1 cellular context compared by ENCODE assay signal in the genomic region with DNA sequence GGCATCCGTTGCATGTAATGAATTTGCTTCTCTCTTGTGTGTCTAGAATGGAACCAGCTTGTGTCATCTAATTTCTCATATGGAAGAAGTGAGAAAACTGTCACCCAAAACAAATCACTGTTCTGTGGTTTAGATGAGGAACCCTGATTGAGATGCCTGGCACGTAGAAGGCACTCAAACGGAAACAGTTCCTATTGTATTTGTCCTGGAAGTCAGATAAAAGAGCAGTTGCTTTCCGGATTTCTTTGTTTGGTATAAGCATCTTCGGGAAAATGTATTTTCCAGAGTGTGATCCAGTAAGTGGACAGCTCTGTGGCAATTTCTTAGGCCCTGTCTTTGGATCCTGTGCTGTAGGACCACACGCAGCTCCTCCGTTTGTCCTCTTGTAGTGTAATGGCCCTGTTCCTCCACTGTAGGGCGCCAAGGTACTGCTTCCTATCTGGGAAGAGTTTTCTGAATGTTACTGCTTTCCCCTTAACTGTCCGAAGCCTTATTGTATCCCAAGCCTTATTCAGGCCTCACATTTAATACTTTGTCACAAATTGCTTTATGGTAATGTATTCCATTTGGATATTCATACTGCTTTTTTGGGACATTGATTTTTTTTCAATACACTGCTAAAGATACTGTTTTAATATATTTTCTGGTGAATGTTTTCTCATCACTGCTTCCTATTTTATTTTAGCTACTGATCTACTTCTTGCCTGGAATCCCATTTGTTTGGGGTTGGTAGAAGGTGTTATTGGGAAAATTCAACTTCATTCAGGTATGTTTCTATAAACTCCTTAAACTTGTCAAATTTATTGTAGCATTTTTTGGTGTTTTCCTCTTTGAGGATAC.
TF ChIP-seq lines count a peak whose summit lies in the region.

No MANE protein-coding gene starts in this region.

TF ChIP-seq in HCT116, 20 proteins besides CTCF, POLR2A, EP300 and RAD21 (continued from another document):
- TF ChIP-seq, protein P1, sequence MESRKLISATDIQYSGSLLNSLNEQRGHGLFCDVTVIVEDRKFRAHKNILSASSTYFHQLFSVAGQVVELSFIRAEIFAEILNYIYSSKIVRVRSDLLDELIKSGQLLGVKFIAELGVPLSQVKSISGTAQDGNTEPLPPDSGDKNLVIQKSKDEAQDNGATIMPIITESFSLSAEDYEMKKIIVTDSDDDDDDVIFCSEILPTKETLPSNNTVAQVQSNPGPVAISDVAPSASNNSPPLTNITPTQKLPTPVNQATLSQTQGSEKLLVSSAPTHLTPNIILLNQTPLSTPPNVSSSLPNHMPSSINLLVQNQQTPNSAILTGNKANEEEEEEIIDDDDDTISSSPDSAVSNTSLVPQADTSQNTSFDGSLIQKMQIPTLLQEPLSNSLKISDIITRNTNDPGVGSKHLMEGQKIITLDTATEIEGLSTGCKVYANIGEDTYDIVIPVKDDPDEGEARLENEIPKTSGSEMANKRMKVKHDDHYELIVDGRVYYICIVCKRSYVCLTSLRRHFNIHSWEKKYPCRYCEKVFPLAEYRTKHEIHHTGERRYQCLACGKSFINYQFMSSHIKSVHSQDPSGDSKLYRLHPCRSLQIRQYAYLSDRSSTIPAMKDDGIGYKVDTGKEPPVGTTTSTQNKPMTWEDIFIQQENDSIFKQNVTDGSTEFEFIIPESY (IDR thresholded peaks at IDR 0.05; ENCODE audit: extremely low read depth, insufficient replicate concordance, low read length) = no peak
